In genomic region chr12:67388331-67389163, GRCh38 we compare ENCODE assay signal across 12 cellular contexts.
DNase-seq lines count a peak whose midpoint lies in the region; ATAC-seq and TF ChIP-seq lines count a peak whose summit lies in the region.
"Had no signal": no experiment of that assay in that cellular context is flagged by ENCODE, and none has a peak within 500 bp of the region (broad histone marks: within the 10 kb centered on the region; RNA-seq: fewer than 3 reads in every experiment).

No MANE protein-coding gene starts in this region.

- no peak overlapping the region for H3K4me2 ChIP-seq in mesenchymal stem cell (ENCODE audit: low read length, poor library complexity, severe bottlenecking)

- H2BK5ac ChIP-seq in mesenchymal stem cell (ENCODE audit: low read depth, low read length, poor library complexity, severe bottlenecking) = no peak overlapping the region

- H3K27me3 Mint-ChIP-seq in Caco-2 (ENCODE audit: insufficient read depth, unreplicated experiment) (no peaks in the 10 kb centered on the region), natural killer cell (ENCODE audit: low read depth in 2 of 2) (no peaks in the 10 kb centered on the region)

- H3K4ac ChIP-seq in mesenchymal stem cell (ENCODE audit: low read depth in 1 of 2, low read length in 2 of 2) = no peak overlapping the region

- H3K27me3 ChIP-seq in Caco-2 (replicated peaks; ENCODE audit: control insufficient read depth, insufficient read depth, low read length) (no peaks in the 10 kb centered on the region), mesenchymal stem cell (ENCODE audit: control insufficient read depth in 1 of 2, insufficient read depth in 1 of 2, low read length in 2 of 2) (no peaks in the 10 kb centered on the region)
- H3K27me3 ChIP-seq: tibial nerve had no signal

- WGBS in mesenchymal stem cell = 23% methylated on average over 3 of the region's 4 CpGs

- H4K8ac ChIP-seq in mesenchymal stem cell (ENCODE audit: low read length) = no peak overlapping the region

- H3K18ac ChIP-seq in mesenchymal stem cell (ENCODE audit: low read depth in 1 of 2, low read length in 2 of 2) = no peak overlapping the region

- intact Hi-C loops in Caco-2 (cut with micrococcal nuclease; ENCODE audit: unreplicated experiment) (no loop called here), natural killer cell (cut with micrococcal nuclease) (no loop called here)

- no peaks in the 10 kb centered on the region for H3K4me1 ChIP-seq in Caco-2
- peaks cover 3% of the 10 kb centered on the region for H3K4me1 ChIP-seq in mesenchymal stem cell (ENCODE audit: control insufficient read depth, insufficient read depth, low read depth, low read length)
- H3K4me1 ChIP-seq: tibial nerve had no signal

- H3K27ac ChIP-seq in VCaP = no peak overlapping the region
- peak overlapping the region; percentile 24 for H3K27ac ChIP-seq in mesenchymal stem cell (ENCODE audit: low read length, poor library complexity, severe bottlenecking)
- H3K27ac ChIP-seq: tibial nerve had no signal

- H3K36me3 ChIP-seq in Caco-2 (ENCODE audit: control insufficient read depth, insufficient read depth, low read length) (no peaks in the 10 kb centered on the region), mesenchymal stem cell (ENCODE audit: control insufficient read depth in 1 of 2, insufficient read depth in 2 of 2, low read depth in 1 of 2, low read length in 2 of 2) (no peaks in the 10 kb centered on the region)
- H3K36me3 ChIP-seq: tibial nerve had no signal

- no peak overlapping the region for H2AK5ac ChIP-seq in mesenchymal stem cell (ENCODE audit: low read length, severe bottlenecking)

- POLR2A ChIA-PET in Caco-2 (lab: Charles Lee) = no interaction called here

- H3K9me3 Mint-ChIP-seq in Caco-2 (ENCODE audit: unreplicated experiment) (no peaks in the 10 kb centered on the region), natural killer cell (no peaks in the 10 kb centered on the region)

- no peaks in the 10 kb centered on the region for H3K9me3 ChIP-seq in Caco-2
- H3K9me3 ChIP-seq in mesenchymal stem cell (ENCODE audit: control insufficient read depth, low read length) = no peaks in the 10 kb centered on the region
- H3K9me3 ChIP-seq: tibial nerve had no signal

- H2AFZ ChIP-seq in mesenchymal stem cell (ENCODE audit: low read depth, low read length) = no peak overlapping the region

- H2BK12ac ChIP-seq in mesenchymal stem cell (ENCODE audit: low read length in 2 of 2) = no peak overlapping the region

- no peak overlapping the region for H3K27ac Mint-ChIP-seq in Caco-2 (ENCODE audit: unreplicated experiment)
- H3K27ac Mint-ChIP-seq in natural killer cell = no peak overlapping the region

- no peaks in the 10 kb centered on the region for H3K79me1 ChIP-seq in mesenchymal stem cell (replicated peaks; ENCODE audit: low read length, poor library complexity, severe bottlenecking)

- H4K91ac ChIP-seq in mesenchymal stem cell (ENCODE audit: low read length) = no peak overlapping the region

- no peak overlapping the region for H2BK15ac ChIP-seq in mesenchymal stem cell (ENCODE audit: low read depth, poor library complexity, severe bottlenecking)

- DNase-seq in Caco-2 (peak in 1 of 2 experiments; percentile 18), mesenchymal stem cell (no peak), hypothalamus (lab: John Stamatoyannopoulos, UW) (no peak), natural killer cell (no peak)
- no peak for DNase-seq in stimulated activated naive CD8-positive, alpha-beta T cell treated with anti-CD3 and anti-CD28 coated beads, Interleukin-15, Interleukin-2, amounts not matched to agents 100 U/mL and 50 U/mL, for 24 hours
- DNase-seq: left colon, NCI-H1105 treated with DMSO at 0.1 percent for 48 hours, T-helper 2 cell had no signal

- H3K4me3 Mint-ChIP-seq in Caco-2 (ENCODE audit: unreplicated experiment) (no peak overlapping the region), natural killer cell (no peak overlapping the region)

- ATAC-seq in HG03159 (IDR thresholded peaks at IDR 0.05; ENCODE audit: unreplicated experiment) (peak; percentile 50), HG02678 (IDR thresholded peaks at IDR 0.05; ENCODE audit: unreplicated experiment) (no peak), natural killer cell (no peak)
- no peak for ATAC-seq in stimulated activated naive CD8-positive, alpha-beta T cell treated with anti-CD3 and anti-CD28 coated beads, Interleukin-15, Interleukin-2, amounts not matched to agents 100 U/mL and 50 U/mL, for 24 hours
- ATAC-seq: left colon had no signal

- no peak overlapping the region for H3K14ac ChIP-seq in mesenchymal stem cell (ENCODE audit: low read length in 2 of 2)

- TF ChIP-seq CTCF in Caco-2 (IDR thresholded peaks at IDR 0.05; ENCODE audit: insufficient read depth in 1 of 2, low read depth in 1 of 2, low read length in 1 of 2, severe bottlenecking in 1 of 2, unreplicated experiment in 1 of 2) = peak; percentile 13 to 32
- peak; percentile 51; the same call in 1 of the 2 replicates for TF ChIP-seq CTCF in VCaP (conservative IDR thresholded peaks at IDR 0.05)
- TF ChIP-seq CTCF in natural killer cell (IDR thresholded peaks at IDR 0.05) = no peak

- H3K4me3 ChIP-seq in Caco-2 (ENCODE audit: low read depth, low read length) (no peak overlapping the region), mesenchymal stem cell (ENCODE audit: insufficient read depth in 1 of 2, low read depth in 1 of 2, low read length in 2 of 2) (no peak overlapping the region)
- H3K4me3 ChIP-seq: tibial nerve had no signal

- H3K4me1 Mint-ChIP-seq in Caco-2 (ENCODE audit: low read depth, unreplicated experiment) (no peaks in the 10 kb centered on the region), natural killer cell (peaks cover 0 to 4% of the 10 kb centered on the region in 2 donors)

- CTCF ChIA-PET in Caco-2 (lab: Charles Lee) = no interaction called here

- no peak overlapping the region for H2BK120ac ChIP-seq in mesenchymal stem cell (ENCODE audit: low read depth, low read length)

- H3K9ac ChIP-seq in mesenchymal stem cell (ENCODE audit: low read length) = no peak overlapping the region

- BruUV-seq in Caco-2 (replicated peaks; lab: Mats Ljungman, UMichigan) = no TSS peak

- no peak overlapping the region for H3K23ac ChIP-seq in mesenchymal stem cell (ENCODE audit: low read length in 2 of 2)

- H3K36me3 Mint-ChIP-seq in Caco-2 (ENCODE audit: insufficient read depth, unreplicated experiment) (no peaks in the 10 kb centered on the region), natural killer cell (no peaks in the 10 kb centered on the region)
